ENCODE assay signal across 2 cellular contexts in genomic region chrX:49174723-49175122, GRCh38.
A peak's percentile ranks its signal among the peaks of the same experiment; 100 is the strongest.
TF ChIP-seq lines count a peak whose summit lies in the region.

No MANE protein-coding gene starts in this region.

TF ChIP-seq in HEK293T, 16 proteins besides CTCF, POLR2A, EP300 and RAD21:
- TF ChIP-seq SP1 (IDR thresholded peaks at IDR 0.05) (no peak), CTBP1 (IDR thresholded peaks at IDR 0.05; ENCODE audit: borderline replicate concordance) (no peak), ZNF384 (IDR thresholded peaks at IDR 0.05) (no peak)
- TF ChIP-seq, protein P1, sequence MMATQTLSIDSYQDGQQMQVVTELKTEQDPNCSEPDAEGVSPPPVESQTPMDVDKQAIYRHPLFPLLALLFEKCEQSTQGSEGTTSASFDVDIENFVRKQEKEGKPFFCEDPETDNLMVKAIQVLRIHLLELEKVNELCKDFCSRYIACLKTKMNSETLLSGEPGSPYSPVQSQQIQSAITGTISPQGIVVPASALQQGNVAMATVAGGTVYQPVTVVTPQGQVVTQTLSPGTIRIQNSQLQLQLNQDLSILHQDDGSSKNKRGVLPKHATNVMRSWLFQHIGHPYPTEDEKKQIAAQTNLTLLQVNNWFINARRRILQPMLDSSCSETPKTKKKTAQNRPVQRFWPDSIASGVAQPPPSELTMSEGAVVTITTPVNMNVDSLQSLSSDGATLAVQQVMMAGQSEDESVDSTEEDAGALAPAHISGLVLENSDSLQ (IDR thresholded peaks at IDR 0.05), result peak; percentile 86

TF ChIP-seq in H1, 55 proteins besides CTCF, POLR2A, EP300 and RAD21:
- TF ChIP-seq CEBPB (IDR thresholded peaks at IDR 0.05; ENCODE audit: low read depth, low read length) (no peak), POU5F1 (IDR thresholded peaks at IDR 0.05; ENCODE audit: low read depth, low read length) (no peak), SAP30 (IDR thresholded peaks at IDR 0.05; ENCODE audit: insufficient read depth, insufficient replicate concordance, low read length) (no peak), NANOG (IDR thresholded peaks at IDR 0.05; ENCODE audit: insufficient read depth, low read depth, low read length, poor library complexity, severe bottlenecking) (no peak), CTBP2 (IDR thresholded peaks at IDR 0.05; ENCODE audit: borderline replicate concordance, insufficient read depth, insufficient read length, low read length) (no peak), ATF2 (IDR thresholded peaks at IDR 0.05; ENCODE audit: low read length) (no peak), RXRA (IDR thresholded peaks at IDR 0.05; ENCODE audit: insufficient read depth, low read depth, low read length) (no peak), ASH2L (IDR thresholded peaks at IDR 0.05; ENCODE audit: low read length) (no peak), EZH2 (IDR thresholded peaks at IDR 0.05; ENCODE audit: low read depth, low read length, severe bottlenecking) (no peak), CREB1 (IDR thresholded peaks at IDR 0.05) (no peak), KDM4A (IDR thresholded peaks at IDR 0.05; ENCODE audit: low read depth, low read length, severe bottlenecking) (no peak), CHD1 (IDR thresholded peaks at IDR 0.05; ENCODE audit: low read depth, low read length) (no peak), MAFK (IDR thresholded peaks at IDR 0.05; ENCODE audit: low read depth, low read length) (no peak), SIX5 (IDR thresholded peaks at IDR 0.05; ENCODE audit: low read depth, low read length) (no peak), ZNF274 (IDR thresholded peaks at IDR 0.05; ENCODE audit: borderline replicate concordance, extremely low read depth, low read length) (no peak), RNF2 (IDR thresholded peaks at IDR 0.05; ENCODE audit: borderline replicate concordance, low read depth, low read length, missing control alignments, poor library complexity, severe bottlenecking) (no peak)
- TF ChIP-seq, protein P2, sequence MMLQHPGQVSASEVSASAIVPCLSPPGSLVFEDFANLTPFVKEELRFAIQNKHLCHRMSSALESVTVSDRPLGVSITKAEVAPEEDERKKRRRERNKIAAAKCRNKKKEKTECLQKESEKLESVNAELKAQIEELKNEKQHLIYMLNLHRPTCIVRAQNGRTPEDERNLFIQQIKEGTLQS (IDR thresholded peaks at IDR 0.05; ENCODE audit: insufficient read depth, low read depth, low read length), result no peak
- TF ChIP-seq, protein P3, sequence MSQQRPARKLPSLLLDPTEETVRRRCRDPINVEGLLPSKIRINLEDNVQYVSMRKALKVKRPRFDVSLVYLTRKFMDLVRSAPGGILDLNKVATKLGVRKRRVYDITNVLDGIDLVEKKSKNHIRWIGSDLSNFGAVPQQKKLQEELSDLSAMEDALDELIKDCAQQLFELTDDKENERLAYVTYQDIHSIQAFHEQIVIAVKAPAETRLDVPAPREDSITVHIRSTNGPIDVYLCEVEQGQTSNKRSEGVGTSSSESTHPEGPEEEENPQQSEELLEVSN (IDR thresholded peaks at IDR 0.05), result no peak
